Comparison of ENCODE assay signal across 10 cellular contexts in the genomic region with DNA sequence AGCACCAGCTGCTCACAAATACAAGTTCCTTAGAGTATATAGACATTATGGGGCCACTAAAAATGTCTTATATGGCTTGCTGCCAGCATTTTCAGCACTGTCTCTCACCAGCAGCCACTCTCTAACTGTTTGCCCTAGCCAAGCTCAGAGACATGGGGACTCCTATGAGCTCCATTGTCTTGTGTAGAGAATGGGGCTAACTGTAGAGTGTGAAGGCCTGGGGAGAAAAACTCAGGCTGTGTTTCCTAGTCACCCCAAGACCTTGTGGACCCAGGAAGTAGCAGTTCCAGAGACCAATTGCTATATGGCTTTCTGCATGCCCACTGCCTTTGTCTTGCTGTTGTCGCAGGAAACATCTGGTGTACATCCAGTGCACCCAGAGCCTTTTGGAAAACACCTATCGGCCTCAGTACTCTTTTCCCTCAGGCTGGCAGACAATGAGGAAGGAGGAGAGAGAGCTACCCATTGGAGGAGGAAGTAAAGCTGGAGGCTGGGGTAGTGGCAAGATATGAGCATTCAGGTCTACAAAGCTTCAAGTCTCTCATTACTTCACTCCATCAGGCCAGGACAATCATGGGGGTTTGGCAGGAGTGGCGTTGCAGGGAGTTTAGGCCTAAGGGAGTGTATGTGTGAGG. TPM values are rescaled to one million over a fixed set of nuclear protein-coding genes. Genes with fewer than 3 reads are reported as not detected.
DNase-seq lines count a peak whose midpoint lies in the region; ATAC-seq and TF ChIP-seq lines count a peak whose summit lies in the region.
"Had no signal": no experiment of that assay in that cellular context is flagged by ENCODE, and none has a peak within 500 bp of the region (broad histone marks: within the 10 kb centered on the region; RNA-seq: fewer than 3 reads in every experiment).

No MANE protein-coding gene starts in this region.

- peak; percentile 4 for ATAC-seq in GM18517 (IDR thresholded peaks at IDR 0.05; ENCODE audit: unreplicated experiment)
- ATAC-seq in GM19452 (IDR thresholded peaks at IDR 0.05; ENCODE audit: unreplicated experiment), result peak; percentile 20
- peak; percentile 18 for ATAC-seq in HG03280 (IDR thresholded peaks at IDR 0.05; ENCODE audit: unreplicated experiment)
- peak; percentile 30 for ATAC-seq in left colon

- H3K27me3 ChIP-seq in WERI-Rb-1 (ENCODE audit: insufficient read depth, low read depth, severe bottlenecking), result no peaks in the 10 kb centered on the region

- H3K36me3 ChIP-seq in WERI-Rb-1, result no peaks in the 10 kb centered on the region
- H3K36me3 ChIP-seq: SJSA1 had no signal

- H3K4me3 ChIP-seq in WERI-Rb-1 (ENCODE audit: low read depth, low read length), result no peak overlapping the region
- H3K4me3 ChIP-seq: SJSA1 had no signal

- no peak overlapping the region for H3K27ac ChIP-seq in WERI-Rb-1
- H3K27ac ChIP-seq: SJSA1 had no signal

- H3K9me3 ChIP-seq in WERI-Rb-1 (ENCODE audit: severe bottlenecking), result no peaks in the 10 kb centered on the region
- H3K9me3 ChIP-seq: SJSA1 had no signal

- TF ChIP-seq CTCF in WERI-Rb-1 (IDR thresholded peaks at IDR 0.05; ENCODE audit: low read depth, low read length) (no peak), GM13977 (IDR thresholded peaks at IDR 0.05; ENCODE audit: extremely low read depth, insufficient read depth, missing control alignments) (no peak)

- intact Hi-C loops in left colon (cut with DNase I, micrococcal nuclease) (no loop called here), posterior cingulate gyrus (cut with DNase I) (no loop called here)

- no peak for DNase-seq in left colon
- no peak for DNase-seq in NK-92 (lab: John Stamatoyannopoulos, UW; ENCODE audit: unreplicated experiment)
- DNase-seq in posterior cingulate gyrus, result no peak
- DNase-seq in WERI-Rb-1, result no peak
- DNase-seq in GM13977 (ENCODE audit: low spot score), result no peak
- DNase-seq: NCI-H1417 treated with DMSO at 0.1 percent for 48 hours had no signal

- in situ Hi-C loops in GM13977 (cut with MboI; ENCODE audit: low pct_unique_long_range_greater_than_20kb, low sequenced_read_pairs, unreplicated experiment), result loop anchor here (10.0 kb wide), 1 partner anchor 50 kb away; no protein-coding TSS in a partner anchor

RNA-seq across cellular contexts. Expression of gene ENTPD1, which starts 28.4 kb away (rescaled TPM):
- total RNA-seq in left colon, result 10 to 100 TPM in 1 of 2 donors, 1 to 10 TPM in 1; 5.8 to 14.4 TPM
- total RNA-seq: SJSA1 had no signal
